ENCODE assay signal across 23 cellular contexts in the genomic region with DNA sequence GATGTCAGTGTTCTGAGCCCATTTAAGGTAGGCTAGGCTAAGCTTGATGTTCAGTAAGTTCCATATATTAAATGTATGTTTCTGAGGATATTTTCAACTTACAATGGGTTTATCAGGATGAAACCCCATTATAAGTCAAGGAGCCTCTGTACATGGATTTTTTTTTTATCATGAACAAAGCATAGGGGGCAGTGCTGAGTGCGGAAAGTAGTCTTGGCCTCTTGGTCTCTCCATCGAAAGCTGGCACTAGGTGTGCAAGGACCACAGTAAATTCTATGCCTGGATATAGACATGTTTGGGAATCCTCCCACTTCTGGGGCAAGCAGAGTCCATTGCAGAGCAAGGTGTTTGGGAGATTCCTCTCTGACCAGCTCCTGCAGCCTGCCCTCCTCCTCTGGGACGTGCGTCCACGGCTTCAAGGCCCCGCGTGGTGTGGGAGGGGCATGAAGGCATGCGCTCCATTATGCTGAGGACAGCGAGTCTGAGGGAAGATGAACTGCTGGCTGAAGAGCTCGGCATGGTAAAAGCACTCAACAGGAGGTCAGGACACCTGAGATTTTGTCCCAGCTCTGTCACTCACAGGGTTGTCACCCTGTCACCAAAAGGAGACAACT.
DNase-seq lines count a peak whose midpoint lies in the region; ATAC-seq and TF ChIP-seq lines count a peak whose summit lies in the region.
"Had no signal": no experiment of that assay in that cellular context is flagged by ENCODE, and none has a peak within 500 bp of the region (broad histone marks: within the 10 kb centered on the region; RNA-seq: fewer than 3 reads in every experiment).

No MANE protein-coding gene starts in this region.

- no peaks in the 10 kb centered on the region for H3K9me3 ChIP-seq in Panc1 (ENCODE audit: control insufficient read depth, insufficient read depth, low read depth, low read length)
- H3K9me3 ChIP-seq: sigmoid colon, suprapubic skin had no signal

- no peak for ATAC-seq in Panc1
- ATAC-seq in natural killer cell, result no peak
- no peak for ATAC-seq in GM21825 (IDR thresholded peaks at IDR 0.05; ENCODE audit: unreplicated experiment)
- ATAC-seq: activated CD8-positive, alpha-beta memory T cell treated with anti-CD3 and anti-CD28 coated beads, Interleukin-2, amount 10 ng/mL, durations not matched to agents 7 days and 5 days; effector memory CD8-positive, alpha-beta T cell; naive thymus-derived CD4-positive, alpha-beta T cell had no signal

- no peak for DNase-seq in HFF-Myc (ENCODE audit: extremely low read depth, low read depth)
- DNase-seq in Panc1 (ENCODE audit: low read depth, low spot score), result no peak
- DNase-seq in mesothelial cell of epicardium (ENCODE audit: low spot score in 2 of 2, unreplicated experiment in 2 of 2), result no peak
- no peak for DNase-seq in natural killer cell
- DNase-seq in NCI-H1048 (lab: John Stamatoyannopoulos, UW), result no peak
- DNase-seq: activated CD4-positive, alpha-beta T cell treated with anti-CD3 and anti-CD28 coated beads for 48 hours; activated CD8-positive, alpha-beta memory T cell treated with anti-CD3 and anti-CD28 coated beads, Interleukin-2, amount 10 ng/mL, durations not matched to agents 7 days and 5 days; activated naive CD8-positive, alpha-beta T cell treated with anti-CD3 and anti-CD28 coated beads, Interleukin-2, amount 10 ng/mL, durations not matched to agents 7 days and 5 days; effector memory CD8-positive, alpha-beta T cell; glutamatergic neuron; MV-4-11; naive thymus-derived CD4-positive, alpha-beta T cell; NCI-H2029; NCI-H510A; Right ventricle myocardium superior; sigmoid colon had no signal

- intact Hi-C loops in Panc1 (cut with micrococcal nuclease; ENCODE audit: unreplicated experiment), result no loop called here
- intact Hi-C loops in natural killer cell (cut with micrococcal nuclease), result no loop called here

- no peak overlapping the region for H3K27ac Mint-ChIP-seq in mesothelial cell of epicardium
- H3K27ac Mint-ChIP-seq in natural killer cell, result no peak overlapping the region
- H3K27ac Mint-ChIP-seq: activated CD8-positive, alpha-beta memory T cell treated with anti-CD3 and anti-CD28 coated beads, Interleukin-2, amount 10 ng/mL, durations not matched to agents 7 days and 5 days; activated naive CD8-positive, alpha-beta T cell treated with anti-CD3 and anti-CD28 coated beads, Interleukin-2, amount 10 ng/mL, durations not matched to agents 7 days and 5 days; IgD-negative memory B cell; memory B cell had no signal

- H3K27me3 Mint-ChIP-seq in mesothelial cell of epicardium (ENCODE audit: low read depth), result no peaks in the 10 kb centered on the region
- no peaks in the 10 kb centered on the region for H3K27me3 Mint-ChIP-seq in natural killer cell (ENCODE audit: low read depth in 2 of 2)
- H3K27me3 Mint-ChIP-seq: activated CD8-positive, alpha-beta memory T cell treated with anti-CD3 and anti-CD28 coated beads, Interleukin-2, amount 10 ng/mL, durations not matched to agents 7 days and 5 days; activated naive CD8-positive, alpha-beta T cell treated with anti-CD3 and anti-CD28 coated beads, Interleukin-2, amount 10 ng/mL, durations not matched to agents 7 days and 5 days; effector memory CD8-positive, alpha-beta T cell; IgD-negative memory B cell; naive thymus-derived CD4-positive, alpha-beta T cell had no signal

- no peaks in the 10 kb centered on the region for H3K27me3 ChIP-seq in Panc1 (ENCODE audit: control insufficient read depth, insufficient read depth, low read length)
- H3K27me3 ChIP-seq: sigmoid colon, suprapubic skin had no signal

- H3K27ac ChIP-seq in C4-2B, result no peak overlapping the region
- H3K27ac ChIP-seq in Panc1 (ENCODE audit: low read length), result no peak overlapping the region
- H3K27ac ChIP-seq: HL-60, parathyroid adenoma, sigmoid colon had no signal

- in situ Hi-C loops in Panc1 (cut with HindIII; ENCODE audit: low pct_unique_long_range_greater_than_20kb, low sequenced_read_pairs), result no loop called here

- no peaks in the 10 kb centered on the region for H3K4me1 ChIP-seq in Panc1 (ENCODE audit: control insufficient read depth, insufficient read depth, low read length)
- H3K4me1 ChIP-seq: parathyroid adenoma, sigmoid colon had no signal

- H3K9me3 Mint-ChIP-seq in mesothelial cell of epicardium (no peaks in the 10 kb centered on the region), natural killer cell (no peaks in the 10 kb centered on the region)
- H3K9me3 Mint-ChIP-seq: effector memory CD8-positive, alpha-beta T cell; IgD-negative memory B cell; memory B cell had no signal

- H3K4me3 Mint-ChIP-seq in mesothelial cell of epicardium (no peak overlapping the region), natural killer cell (no peak overlapping the region)
- H3K4me3 Mint-ChIP-seq: activated CD8-positive, alpha-beta memory T cell treated with anti-CD3 and anti-CD28 coated beads, Interleukin-2, amount 10 ng/mL, durations not matched to agents 7 days and 5 days; activated naive CD8-positive, alpha-beta T cell treated with anti-CD3 and anti-CD28 coated beads, Interleukin-2, amount 10 ng/mL, durations not matched to agents 7 days and 5 days; effector memory CD8-positive, alpha-beta T cell; IgD-negative memory B cell; memory B cell; naive thymus-derived CD4-positive, alpha-beta T cell had no signal

- no TSS peak for BruUV-seq in Panc1 (replicated peaks; lab: Mats Ljungman, UMichigan)

- H3K4me3 ChIP-seq in HFF-Myc (replicated peaks; ENCODE audit: low read depth, low read length), result no peak overlapping the region
- H3K4me3 ChIP-seq in Panc1 (ENCODE audit: low read depth in 2 of 2, low read length in 2 of 2), result no peak overlapping the region
- H3K4me3 ChIP-seq: sigmoid colon, suprapubic skin had no signal

- no peaks in the 10 kb centered on the region for H3K36me3 ChIP-seq in Panc1 (ENCODE audit: control insufficient read depth, insufficient read depth, low read length)
- H3K36me3 ChIP-seq: sigmoid colon, suprapubic skin had no signal

- H3K4me1 Mint-ChIP-seq in mesothelial cell of epicardium (peaks cover 18% of the 10 kb centered on the region), natural killer cell (peaks cover 21 to 36% of the 10 kb centered on the region in 2 donors)
- H3K4me1 Mint-ChIP-seq: memory B cell had no signal

- peak; percentile 18 for TF ChIP-seq CTCF in C4-2B (conservative IDR thresholded peaks at IDR 0.05)
- peak; percentile 7 for TF ChIP-seq CTCF in HFF-Myc (IDR thresholded peaks at IDR 0.05; ENCODE audit: low read depth, low read length, missing control alignments)
- TF ChIP-seq CTCF in Panc1 (IDR thresholded peaks at IDR 0.05), result 0 out of 2 replicates have a peak, but pooled peaks have one; percentile 11
- peak; percentile 29 for TF ChIP-seq CTCF in mesothelial cell of epicardium (IDR thresholded peaks at IDR 0.05; ENCODE audit: unreplicated experiment)
- no peak for TF ChIP-seq CTCF in natural killer cell (IDR thresholded peaks at IDR 0.05)

- POLR2A ChIA-PET in Panc1 (lab: Charles Lee), result interaction anchor here (0.7 kb wide), 1 partner anchor 132 kb away, joined by 5 read pairs; no protein-coding TSS in a partner anchor

- H3K36me3 Mint-ChIP-seq in mesothelial cell of epicardium (no peaks in the 10 kb centered on the region), natural killer cell (no peaks in the 10 kb centered on the region)
- H3K36me3 Mint-ChIP-seq: activated CD8-positive, alpha-beta memory T cell treated with anti-CD3 and anti-CD28 coated beads, Interleukin-2, amount 10 ng/mL, durations not matched to agents 7 days and 5 days; activated naive CD8-positive, alpha-beta T cell treated with anti-CD3 and anti-CD28 coated beads, Interleukin-2, amount 10 ng/mL, durations not matched to agents 7 days and 5 days; IgD-negative memory B cell; memory B cell had no signal

- CTCF ChIA-PET in Panc1 (lab: Charles Lee), result no interaction called here
